Comparison of ENCODE assay signal across 8 cellular contexts in the genomic region with DNA sequence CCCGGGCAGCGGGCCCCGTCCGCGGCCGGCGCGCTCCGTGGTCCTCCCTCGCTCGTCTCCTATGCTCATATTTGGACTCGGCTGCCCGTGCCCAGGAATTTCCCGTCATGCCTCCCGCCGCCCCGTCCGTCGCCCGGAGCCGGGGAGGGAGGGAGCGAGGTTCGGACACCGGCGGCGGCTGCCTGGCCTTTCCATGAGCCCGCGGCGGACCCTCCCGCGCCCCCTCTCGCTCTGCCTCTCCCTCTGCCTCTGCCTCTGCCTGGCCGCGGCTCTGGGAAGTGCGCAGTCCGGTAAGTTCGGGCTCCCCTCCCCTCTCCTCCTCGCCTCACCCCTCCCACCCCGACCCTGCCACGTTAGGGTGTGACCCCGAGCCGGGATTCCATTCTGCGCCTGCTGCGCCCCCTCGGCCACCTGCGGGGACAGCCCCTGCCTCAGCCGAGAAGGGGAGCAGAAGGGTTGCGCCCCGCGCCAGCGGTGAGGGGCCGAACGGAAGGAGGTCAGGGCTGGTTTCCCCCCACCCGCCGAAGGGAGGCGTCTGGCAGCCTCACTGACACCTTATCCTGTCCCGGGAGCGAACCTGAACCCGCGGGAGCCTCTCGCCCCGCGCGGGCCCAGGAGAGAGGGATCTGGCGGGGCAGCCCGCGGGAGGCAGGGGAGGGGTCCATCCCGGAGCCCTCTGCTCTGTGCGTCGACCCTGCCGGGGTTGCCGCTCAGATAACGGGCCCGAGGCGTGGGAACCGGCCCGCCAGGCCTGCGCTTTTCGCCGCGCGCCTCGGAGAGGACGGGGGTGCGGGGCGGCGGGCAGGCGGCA. TPM values are rescaled to one million over a fixed set of nuclear protein-coding genes. Genes with fewer than 3 reads are reported as not detected.
A peak's percentile ranks its signal among the peaks of the same experiment; 100 is the strongest.
DNase-seq lines count a peak whose midpoint lies in the region; ATAC-seq and TF ChIP-seq lines count a peak whose summit lies in the region.

A gene (plus strand): TSS at position 108 of the 811 bp plus-strand sequence. CDS start 29,897 bp downstream, outside the sequence.

- H3K9me3 ChIP-seq in Karpas-422 (ENCODE audit: low read length): no peaks in the 10 kb centered on the region
- H3K9me3 ChIP-seq in gastroesophageal sphincter: no peaks in the 10 kb centered on the region
- no peaks in the 10 kb centered on the region for H3K9me3 ChIP-seq in neural cell (ENCODE audit: low read length)

- peak; percentile 84 for DNase-seq in EL
- no peak for DNase-seq in Karpas-422
- no peak for DNase-seq in NCI-H1105 treated with DMSO at 0.1 percent for 48 hours (lab: John Stamatoyannopoulos, UW)
- no peak for DNase-seq in NK-92 (lab: John Stamatoyannopoulos, UW; ENCODE audit: unreplicated experiment)

- H3K36me3 ChIP-seq in Karpas-422 (ENCODE audit: insufficient read depth, low read length) (no peaks in the 10 kb centered on the region), gastroesophageal sphincter (no peaks in the 10 kb centered on the region), neural cell (ENCODE audit: insufficient read depth, low read length) (no peaks in the 10 kb centered on the region)

- H3K4me3 ChIP-seq in Karpas-422 (ENCODE audit: low read length) (peak within 1 kb of the TSS; percentile 53), gastroesophageal sphincter (peak within 1 kb of the TSS; percentile 89 to 90), neural cell (ENCODE audit: low read length) (peak within 1 kb of the TSS; percentile 83)

- H3K27me3 Mint-ChIP-seq in activated naive CD4-positive, alpha-beta T cell treated with anti-CD3 and anti-CD28 coated beads, Interleukin-2, amount 50 U/mL, for 24 hours: peaks cover 46% of the 10 kb centered on the region

- peak within 1 kb of the TSS; percentile 80 for H3K4me3 Mint-ChIP-seq in activated naive CD4-positive, alpha-beta T cell treated with anti-CD3 and anti-CD28 coated beads, Interleukin-2, amount 50 U/mL, for 24 hours

- no peaks in the 10 kb centered on the region for H3K79me2 ChIP-seq in Karpas-422 (ENCODE audit: low read length)
- no peaks in the 10 kb centered on the region for H3K79me2 ChIP-seq in neural cell (replicated peaks; ENCODE audit: insufficient read depth, low read length)

- peak within 1 kb of the TSS; percentile 39 for H3K9ac ChIP-seq in Karpas-422 (ENCODE audit: low read length)
- peak within 1 kb of the TSS; percentile 52 for H3K9ac ChIP-seq in neural cell (ENCODE audit: low read length)

- no peak within 1 kb of the TSS for H3K27ac Mint-ChIP-seq in activated naive CD4-positive, alpha-beta T cell treated with anti-CD3 and anti-CD28 coated beads, Interleukin-2, amount 50 U/mL, for 24 hours

- no peaks in the 10 kb centered on the region for H3K9me3 Mint-ChIP-seq in activated naive CD4-positive, alpha-beta T cell treated with anti-CD3 and anti-CD28 coated beads, Interleukin-2, amount 50 U/mL, for 24 hours

- WGBS in gastroesophageal sphincter (ENCODE audit: low coverage in 1 of 2), 2 donors: 0% methylated on average over 13 to 21 of the region's 88 CpGs

- H3K36me3 Mint-ChIP-seq in activated naive CD4-positive, alpha-beta T cell treated with anti-CD3 and anti-CD28 coated beads, Interleukin-2, amount 50 U/mL, for 24 hours: no peaks in the 10 kb centered on the region

- TF ChIP-seq CTCF in gastroesophageal sphincter (IDR thresholded peaks at IDR 0.05): peak in 3 of 4 experiments; percentile 6 to 30 (median 27)
- no peak for TF ChIP-seq CTCF in neural cell (IDR thresholded peaks at IDR 0.05; ENCODE audit: poor library complexity, severe bottlenecking)

- H2AFZ ChIP-seq in Karpas-422 (ENCODE audit: low read length) (no peak within 1 kb of the TSS), neural cell (ENCODE audit: low read depth, low read length) (peak within 1 kb of the TSS; percentile 36)

- H3F3A ChIP-seq in neural cell (ENCODE audit: insufficient read depth, low read length, poor library complexity, severe bottlenecking): no peaks in the 10 kb centered on the region

- TF ChIP-seq EP300 in gastroesophageal sphincter (IDR thresholded peaks at IDR 0.05) (no peak), neural cell (conservative IDR thresholded peaks at IDR 0.05; ENCODE audit: poor library complexity, severe bottlenecking) (no peak)

- H3K27me3 ChIP-seq in Karpas-422 (ENCODE audit: low read length): no peaks in the 10 kb centered on the region; the same call in 1 of the 2 replicates
- no peaks in the 10 kb centered on the region for H3K27me3 ChIP-seq in gastroesophageal sphincter
- peaks cover 28% of the 10 kb centered on the region for H3K27me3 ChIP-seq in neural cell (ENCODE audit: insufficient read depth, low read depth, low read length)

- H3K9me2 ChIP-seq in Karpas-422 (replicated peaks; ENCODE audit: insufficient read depth, low read length) (no peaks in the 10 kb centered on the region), neural cell (ENCODE audit: insufficient read depth, low read length) (no peaks in the 10 kb centered on the region)

- TF ChIP-seq RAD21 in neural cell (conservative IDR thresholded peaks at IDR 0.05): peak; percentile 11

- H3K4me1 Mint-ChIP-seq in activated naive CD4-positive, alpha-beta T cell treated with anti-CD3 and anti-CD28 coated beads, Interleukin-2, amount 50 U/mL, for 24 hours: peaks cover 7% of the 10 kb centered on the region

- TF ChIP-seq POLR2A in gastroesophageal sphincter (IDR thresholded peaks at IDR 0.05): peak; percentile 75 to 80

- H4K20me1 ChIP-seq in Karpas-422 (ENCODE audit: insufficient read depth, low read depth, low read length): no peaks in the 10 kb centered on the region
- H4K20me1 ChIP-seq in neural cell (ENCODE audit: insufficient read depth): no peaks in the 10 kb centered on the region

- no peaks in the 10 kb centered on the region; the same call in 1 of the 2 replicates for H3K4me1 ChIP-seq in Karpas-422 (ENCODE audit: low read length)
- peaks cover 5 to 53% (median 20%) of the 10 kb centered on the region in 3 donors for H3K4me1 ChIP-seq in gastroesophageal sphincter

- H3K27ac ChIP-seq in Karpas-422 (ENCODE audit: low read length) (no peak within 1 kb of the TSS), gastroesophageal sphincter (peak within 1 kb of the TSS; percentile 95 to 100 (median 98)), neural cell (ENCODE audit: low read length) (no peak within 1 kb of the TSS)

- ATAC-seq in GM21526 (IDR thresholded peaks at IDR 0.05; ENCODE audit: low FRiP score, unreplicated experiment) (peak; percentile 60), gastroesophageal sphincter (peak; percentile 93)

- H3K4me2 ChIP-seq in Karpas-422 (ENCODE audit: low read depth, low read length, poor library complexity, severe bottlenecking) (peak within 1 kb of the TSS; percentile 70), neural cell (ENCODE audit: low read length) (peak within 1 kb of the TSS; percentile 15)

TF ChIP-seq in neural cell, 6 proteins besides CTCF, POLR2A, EP300 and RAD21:
- TF ChIP-seq POLR2AphosphoS5 (IDR thresholded peaks at IDR 0.05) (no peak), TAF1 (IDR thresholded peaks at IDR 0.05; ENCODE audit: low read depth) (no peak), EZH2 (IDR thresholded peaks at IDR 0.05; ENCODE audit: borderline replicate concordance, insufficient read depth, low read length, poor library complexity, severe bottlenecking) (no peak), MXI1 (conservative IDR thresholded peaks at IDR 0.05; ENCODE audit: poor library complexity, severe bottlenecking) (peak; percentile 11)

RNA-seq across cellular contexts. Expression of the gene that starts here (rescaled TPM):
- not detected in 2 replicates for total RNA-seq in Karpas-422 (2014; rRNA removed; shearing (Covaris generic); ENCODE audit: low replicate concordance)
- 100 to 1,000 TPM; 219 to 336 (median 299) TPM for total RNA-seq in gastroesophageal sphincter
- polyA plus RNA-seq in neural cell: 0.19 and 0.72 TPM in 2 replicates
- polyA minus RNA-seq in neural cell: 0.49 and 0.69 TPM in 2 replicates

Comparison
In these comparisons a context has a peak if more than half of its experiments do, and no peak if none do; other contexts are left out.
1. RNA of the gene that starts here (total RNA-seq): 219 to 336 TPM in gastroesophageal sphincter; not detected in Karpas-422; every median in the first group is over 100 times any median in the second.
2. H3K27ac ChIP-seq: peak in gastroesophageal sphincter (4 of 4); none in Karpas-422 (single experiment) and neural cell (single experiment).
3. Peak in every context shown above with its lines, with median percentiles within 50 percentile points of each other: H3K4me3 ChIP-seq.